3 cellular contexts compared by ENCODE assay signal in the genomic region with DNA sequence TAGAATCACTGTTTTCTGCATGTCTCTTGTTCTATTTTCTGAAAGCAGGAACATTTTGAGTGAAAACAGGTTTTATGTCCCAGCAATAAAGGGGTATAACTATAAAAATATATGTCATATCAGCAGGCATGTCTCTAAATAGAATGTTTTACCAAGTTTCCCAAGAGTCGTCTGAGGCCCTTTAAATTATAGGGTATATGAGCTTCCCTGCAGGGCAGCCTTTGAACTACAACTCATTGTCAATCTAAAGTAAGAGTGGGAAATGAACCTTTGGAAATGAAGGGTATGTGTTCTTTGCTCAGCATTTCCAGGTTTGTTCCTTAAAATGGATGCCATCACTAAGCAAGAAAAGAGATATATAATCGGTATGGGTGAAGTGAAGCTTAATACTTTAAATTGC.
TF ChIP-seq lines count a peak whose summit lies in the region.

No MANE protein-coding gene starts in this region.

TF ChIP-seq in SK-N-SH, 30 proteins besides CTCF, POLR2A, EP300 and RAD21 (continued from another document):
- no peak for TF ChIP-seq FOSL2 (IDR thresholded peaks at IDR 0.05; ENCODE audit: borderline replicate concordance, low read depth)
- no peak for TF ChIP-seq TCF12 (IDR thresholded peaks at IDR 0.05)
- TF ChIP-seq EZH2phosphoT487 (IDR thresholded peaks at IDR 0.05; ENCODE audit: borderline replicate concordance, low read depth), result no peak
- no peak for TF ChIP-seq FOXJ3 (CRISPR knock-in tag; IDR thresholded peaks at IDR 0.05)
- TF ChIP-seq ELF1 (IDR thresholded peaks at IDR 0.05), result no peak
- no peak for TF ChIP-seq FOXM1 (IDR thresholded peaks at IDR 0.05; ENCODE audit: low read depth)
- no peak for TF ChIP-seq NRF1 (IDR thresholded peaks at IDR 0.05; ENCODE audit: low read depth, low read length)
- no peak for TF ChIP-seq RFX5 (IDR thresholded peaks at IDR 0.05; ENCODE audit: low read length)
- no peak for TF ChIP-seq SMC3 (IDR thresholded peaks at IDR 0.05; ENCODE audit: low read depth, low read length)
- no peak for TF ChIP-seq GATA2 (CRISPR knock-in tag; IDR thresholded peaks at IDR 0.05)
- TF ChIP-seq SIN3A (IDR thresholded peaks at IDR 0.05; ENCODE audit: borderline replicate concordance, low read depth, low read length), result no peak
- no peak for TF ChIP-seq TAF1 (IDR thresholded peaks at IDR 0.05; ENCODE audit: borderline replicate concordance, low read depth, low read length)
- TF ChIP-seq NFIC (IDR thresholded peaks at IDR 0.05; ENCODE audit: borderline replicate concordance), result no peak
TF ChIP-seq in SK-N-SH: peak in this region for 0.

TF ChIP-seq in SK-N-SH treated with all-trans-retinoic acid at 6 μM for 48 hours, 23 proteins besides CTCF, POLR2A, EP300 and RAD21 (continued from another document):
- TF ChIP-seq, protein P1, sequence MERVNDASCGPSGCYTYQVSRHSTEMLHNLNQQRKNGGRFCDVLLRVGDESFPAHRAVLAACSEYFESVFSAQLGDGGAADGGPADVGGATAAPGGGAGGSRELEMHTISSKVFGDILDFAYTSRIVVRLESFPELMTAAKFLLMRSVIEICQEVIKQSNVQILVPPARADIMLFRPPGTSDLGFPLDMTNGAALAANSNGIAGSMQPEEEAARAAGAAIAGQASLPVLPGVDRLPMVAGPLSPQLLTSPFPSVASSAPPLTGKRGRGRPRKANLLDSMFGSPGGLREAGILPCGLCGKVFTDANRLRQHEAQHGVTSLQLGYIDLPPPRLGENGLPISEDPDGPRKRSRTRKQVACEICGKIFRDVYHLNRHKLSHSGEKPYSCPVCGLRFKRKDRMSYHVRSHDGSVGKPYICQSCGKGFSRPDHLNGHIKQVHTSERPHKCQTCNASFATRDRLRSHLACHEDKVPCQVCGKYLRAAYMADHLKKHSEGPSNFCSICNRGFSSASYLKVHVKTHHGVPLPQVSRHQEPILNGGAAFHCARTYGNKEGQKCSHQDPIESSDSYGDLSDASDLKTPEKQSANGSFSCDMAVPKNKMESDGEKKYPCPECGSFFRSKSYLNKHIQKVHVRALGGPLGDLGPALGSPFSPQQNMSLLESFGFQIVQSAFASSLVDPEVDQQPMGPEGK (CRISPR knock-in tag; IDR thresholded peaks at IDR 0.05; ENCODE audit: borderline replicate concordance), result no peak

TF ChIP-seq in WTC11, 78 proteins besides CTCF, POLR2A, EP300 and RAD21 (continued from another document):
- TF ChIP-seq RORB (CRISPR knock-in tag; IDR thresholded peaks at IDR 0.05) (no peak), TCF7 (CRISPR knock-in tag; IDR thresholded peaks at IDR 0.05; ENCODE audit: low read depth) (no peak)
- TF ChIP-seq, protein P2, sequence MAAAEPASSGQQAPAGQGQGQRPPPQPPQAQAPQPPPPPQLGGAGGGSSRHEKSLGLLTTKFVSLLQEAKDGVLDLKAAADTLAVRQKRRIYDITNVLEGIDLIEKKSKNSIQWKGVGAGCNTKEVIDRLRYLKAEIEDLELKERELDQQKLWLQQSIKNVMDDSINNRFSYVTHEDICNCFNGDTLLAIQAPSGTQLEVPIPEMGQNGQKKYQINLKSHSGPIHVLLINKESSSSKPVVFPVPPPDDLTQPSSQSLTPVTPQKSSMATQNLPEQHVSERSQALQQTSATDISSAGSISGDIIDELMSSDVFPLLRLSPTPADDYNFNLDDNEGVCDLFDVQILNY (CRISPR knock-in tag; IDR thresholded peaks at IDR 0.05), result no peak
- TF ChIP-seq, protein P3, sequence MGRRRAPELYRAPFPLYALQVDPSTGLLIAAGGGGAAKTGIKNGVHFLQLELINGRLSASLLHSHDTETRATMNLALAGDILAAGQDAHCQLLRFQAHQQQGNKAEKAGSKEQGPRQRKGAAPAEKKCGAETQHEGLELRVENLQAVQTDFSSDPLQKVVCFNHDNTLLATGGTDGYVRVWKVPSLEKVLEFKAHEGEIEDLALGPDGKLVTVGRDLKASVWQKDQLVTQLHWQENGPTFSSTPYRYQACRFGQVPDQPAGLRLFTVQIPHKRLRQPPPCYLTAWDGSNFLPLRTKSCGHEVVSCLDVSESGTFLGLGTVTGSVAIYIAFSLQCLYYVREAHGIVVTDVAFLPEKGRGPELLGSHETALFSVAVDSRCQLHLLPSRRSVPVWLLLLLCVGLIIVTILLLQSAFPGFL (CRISPR knock-in tag; IDR thresholded peaks at IDR 0.05; ENCODE audit: borderline replicate concordance), result no peak
- TF ChIP-seq, protein P4, sequence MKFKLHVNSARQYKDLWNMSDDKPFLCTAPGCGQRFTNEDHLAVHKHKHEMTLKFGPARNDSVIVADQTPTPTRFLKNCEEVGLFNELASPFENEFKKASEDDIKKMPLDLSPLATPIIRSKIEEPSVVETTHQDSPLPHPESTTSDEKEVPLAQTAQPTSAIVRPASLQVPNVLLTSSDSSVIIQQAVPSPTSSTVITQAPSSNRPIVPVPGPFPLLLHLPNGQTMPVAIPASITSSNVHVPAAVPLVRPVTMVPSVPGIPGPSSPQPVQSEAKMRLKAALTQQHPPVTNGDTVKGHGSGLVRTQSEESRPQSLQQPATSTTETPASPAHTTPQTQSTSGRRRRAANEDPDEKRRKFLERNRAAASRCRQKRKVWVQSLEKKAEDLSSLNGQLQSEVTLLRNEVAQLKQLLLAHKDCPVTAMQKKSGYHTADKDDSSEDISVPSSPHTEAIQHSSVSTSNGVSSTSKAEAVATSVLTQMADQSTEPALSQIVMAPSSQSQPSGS (CRISPR knock-in tag; IDR thresholded peaks at IDR 0.05; ENCODE audit: borderline replicate concordance, low read depth), result no peak
